Comparison of ENCODE assay signal across 8 cellular contexts in the genomic region with DNA sequence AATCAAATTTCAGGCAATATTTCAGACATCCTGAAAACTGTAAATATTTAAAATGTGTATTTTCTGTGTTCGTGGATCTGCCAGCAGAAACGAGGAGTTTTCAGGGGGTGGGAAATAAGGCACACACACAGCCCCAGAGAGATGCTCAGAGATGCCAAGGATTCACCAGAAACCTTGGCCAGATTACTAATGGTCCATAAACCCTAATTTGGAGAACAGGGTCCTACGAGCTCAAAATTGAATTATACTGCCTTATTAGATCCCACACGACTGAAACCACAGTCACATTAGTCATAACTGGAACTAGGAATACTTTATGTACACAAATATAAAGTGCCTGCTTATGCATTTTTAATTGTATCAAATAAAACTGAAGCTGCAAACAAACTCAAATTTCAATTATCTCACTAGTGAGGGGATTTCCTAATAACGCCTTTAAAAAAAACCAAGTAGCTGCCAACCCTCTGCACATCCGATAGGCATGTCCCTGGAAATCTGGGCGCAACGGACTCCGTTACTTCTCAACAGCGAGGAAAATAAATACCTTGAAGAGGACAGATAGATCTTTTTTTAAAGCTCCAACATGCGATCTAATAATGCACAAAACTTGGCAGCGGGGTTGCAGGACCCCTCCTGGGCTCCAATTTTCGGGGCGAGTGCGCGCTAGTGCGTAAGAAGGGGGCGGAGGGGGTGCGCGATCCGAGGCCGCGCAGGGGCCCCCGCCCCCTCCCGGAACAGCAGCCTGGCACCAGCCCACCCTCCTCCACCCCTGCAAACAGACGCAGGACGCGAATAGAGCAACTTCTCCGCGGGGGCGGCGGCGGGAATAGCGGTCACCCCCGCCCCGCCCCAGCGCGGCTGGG. TPM values are rescaled to one million over a fixed set of nuclear protein-coding genes. Genes with fewer than 3 reads are reported as not detected.
DNase-seq lines count a peak whose midpoint lies in the region; ATAC-seq and TF ChIP-seq lines count a peak whose summit lies in the region.

No MANE protein-coding gene starts in this region.

- H3K27ac Mint-ChIP-seq in Calu3 (ENCODE audit: unreplicated experiment) (peak overlapping the region; percentile 66), mesothelial cell of epicardium (peak overlapping the region; percentile 88)
- H3K27ac Mint-ChIP-seq in activated CD4-positive, alpha-beta T cell treated with anti-CD3 and anti-CD28 coated beads, Interleukin-2, amount 10 ng/mL, durations not matched to agents 7 days and 5 days = peak overlapping the region; percentile 87

- peak; percentile 63 for DNase-seq in Calu3
- peak; percentile 54 for DNase-seq in M059J (ENCODE audit: low read depth)
- DNase-seq in activated CD4-positive, alpha-beta T cell treated with anti-CD3 and anti-CD28 coated beads, Interleukin-2, amount 10 ng/mL, durations not matched to agents 7 days and 5 days = peak; percentile 51
- peak; percentile 44 for DNase-seq in effector CD8-positive, alpha-beta T cell (lab: John Stamatoyannopoulos, UW)
- DNase-seq in mesothelial cell of epicardium (ENCODE audit: low spot score in 2 of 2, unreplicated experiment in 2 of 2) = peak in 1 of 2 experiments; percentile 38
- DNase-seq in stimulated activated naive CD4-positive, alpha-beta T cell treated with Interleukin-2 at 50 U/mL for 16 hours (lab: John Stamatoyannopoulos, UW) = peak; percentile 38
- no peak for DNase-seq in H4 (ENCODE audit: low spot score)

- H3K27me3 Mint-ChIP-seq in Calu3 (ENCODE audit: unreplicated experiment) (no peaks in the 10 kb centered on the region), mesothelial cell of epicardium (ENCODE audit: low read depth) (peaks cover 7% of the 10 kb centered on the region)
- no peaks in the 10 kb centered on the region for H3K27me3 Mint-ChIP-seq in activated CD4-positive, alpha-beta T cell treated with anti-CD3 and anti-CD28 coated beads, Interleukin-2, amount 10 ng/mL, durations not matched to agents 7 days and 5 days

- BruUV-seq in Calu3 (replicated peaks; lab: Mats Ljungman, UMichigan) = TSS peak; percentile 26

- peak overlapping the region; percentile 78 for H3K4me3 Mint-ChIP-seq in Calu3 (ENCODE audit: low read depth, unreplicated experiment)
- peak overlapping the region; percentile 86 for H3K4me3 Mint-ChIP-seq in activated CD4-positive, alpha-beta T cell treated with anti-CD3 and anti-CD28 coated beads, Interleukin-2, amount 10 ng/mL, durations not matched to agents 7 days and 5 days
- peak overlapping the region; percentile 86 for H3K4me3 Mint-ChIP-seq in mesothelial cell of epicardium

- ATAC-seq in GM21529 (IDR thresholded peaks at IDR 0.05; ENCODE audit: unreplicated experiment) = peak; percentile 18

- POLR2A ChIA-PET in activated CD4-positive, alpha-beta T cell treated with anti-CD3 and anti-CD28 coated beads, Interleukin-2, amount 10 ng/mL, durations not matched to agents 7 days and 5 days (lab: Charles Lee) = no interaction called here

- peaks cover 38% of the 10 kb centered on the region for H3K4me1 Mint-ChIP-seq in Calu3 (ENCODE audit: low read depth, unreplicated experiment)
- peaks cover 40% of the 10 kb centered on the region for H3K4me1 Mint-ChIP-seq in activated CD4-positive, alpha-beta T cell treated with anti-CD3 and anti-CD28 coated beads, Interleukin-2, amount 10 ng/mL, durations not matched to agents 7 days and 5 days
- peaks cover 41% of the 10 kb centered on the region for H3K4me1 Mint-ChIP-seq in mesothelial cell of epicardium

- no peak for TF ChIP-seq CTCF in Calu3 (IDR thresholded peaks at IDR 0.05; ENCODE audit: unreplicated experiment)
- no peak for TF ChIP-seq CTCF in mesothelial cell of epicardium (IDR thresholded peaks at IDR 0.05; ENCODE audit: unreplicated experiment)

- CTCF ChIA-PET in Calu3 (lab: Charles Lee) = interaction anchor here (1.1 to 1.3 kb wide), 3 partner anchors 26 to 76 kb away, joined by 3 to 6 read pairs (median 6); no protein-coding TSS in a partner anchor
- CTCF ChIA-PET in activated CD4-positive, alpha-beta T cell treated with anti-CD3 and anti-CD28 coated beads, Interleukin-2, amount 10 ng/mL, durations not matched to agents 7 days and 5 days (lab: Charles Lee) = interaction anchor here (0.7 to 2.0 kb wide), 5 partner anchors 9 to 654 kb away, joined by 3 to 4 read pairs (median 4); no protein-coding TSS in a partner anchor

- H3K36me3 Mint-ChIP-seq in Calu3 (ENCODE audit: insufficient read depth, unreplicated experiment) (peaks cover 19% of the 10 kb centered on the region), mesothelial cell of epicardium (no peaks in the 10 kb centered on the region)
- H3K36me3 Mint-ChIP-seq in activated CD4-positive, alpha-beta T cell treated with anti-CD3 and anti-CD28 coated beads, Interleukin-2, amount 10 ng/mL, durations not matched to agents 7 days and 5 days (ENCODE audit: low read depth) = peaks cover 2% of the 10 kb centered on the region

- intact Hi-C loops in Calu3 (cut with micrococcal nuclease; ENCODE audit: unreplicated experiment) = loop anchor here (5.0 kb wide), 1 partner anchor 35 kb away; no protein-coding TSS in a partner anchor

- no peaks in the 10 kb centered on the region for H3K9me3 Mint-ChIP-seq in Calu3 (ENCODE audit: low read depth, unreplicated experiment)
- H3K9me3 Mint-ChIP-seq in activated CD4-positive, alpha-beta T cell treated with anti-CD3 and anti-CD28 coated beads, Interleukin-2, amount 10 ng/mL, durations not matched to agents 7 days and 5 days = no peaks in the 10 kb centered on the region
- no peaks in the 10 kb centered on the region for H3K9me3 Mint-ChIP-seq in mesothelial cell of epicardium

RNA-seq across cellular contexts. Expression of a gene that starts 0.9 kb away (rescaled TPM):
- total RNA-seq in Calu3 (2022) (94.5 and 98.5 TPM in 2 replicates), mesothelial cell of epicardium (101 to 107 TPM (median 105 TPM) in 3 replicates)
- total RNA-seq in M059J (2014; rRNA removed; shearing (Covaris generic)) = 16.8 and 25.6 TPM in 2 replicates
- total RNA-seq in activated CD4-positive, alpha-beta T cell treated with anti-CD3 and anti-CD28 coated beads, Interleukin-2, amount 10 ng/mL, durations not matched to agents 7 days and 5 days = 10 to 100 TPM; 39.4 to 42.5 TPM
- 6.8 and 8.5 TPM in 2 replicates for total RNA-seq in H4 (2014; rRNA removed; shearing (Covaris generic))
